Comparison of ENCODE assay signal across 17 cellular contexts in the genomic region with DNA sequence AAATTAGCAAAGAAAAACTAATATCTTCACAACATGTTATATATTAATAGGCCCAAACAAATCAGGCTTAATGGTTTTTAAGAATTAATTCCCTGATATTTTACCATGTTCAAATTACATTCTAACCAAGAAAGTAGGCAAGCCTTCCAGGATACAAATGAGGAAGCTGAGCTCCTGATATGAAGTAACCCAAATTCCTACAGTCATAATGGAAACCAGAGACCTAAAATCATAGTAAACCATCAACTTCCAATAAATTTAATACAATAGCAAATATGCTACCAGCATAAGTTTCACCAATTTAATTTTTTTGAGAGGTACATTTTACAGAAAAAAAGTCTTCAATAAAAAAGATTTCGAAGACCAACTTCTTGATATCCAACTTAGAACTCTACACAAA. TPM values are rescaled to one million over a fixed set of nuclear protein-coding genes. Genes with fewer than 3 reads are reported as not detected.
DNase-seq lines count a peak whose midpoint lies in the region; ATAC-seq, FAIRE-seq and TF ChIP-seq lines count a peak whose summit lies in the region.
"Had no signal": no experiment of that assay in that cellular context is flagged by ENCODE, and none has a peak within 500 bp of the region (broad histone marks: within the 10 kb centered on the region; RNA-seq: fewer than 3 reads in every experiment).

No MANE protein-coding gene starts in this region.

- TF ChIP-seq CTCF in A549 (IDR thresholded peaks at IDR 0.05) = no peak
- TF ChIP-seq CTCF in HFF-Myc (IDR thresholded peaks at IDR 0.05; ENCODE audit: low read depth, low read length, missing control alignments) = no peak
- no peak for TF ChIP-seq CTCF in brain microvascular endothelial cell (IDR thresholded peaks at IDR 0.05; ENCODE audit: low read depth, low read length, missing control alignments)
- no peak for TF ChIP-seq CTCF in keratinocyte (optimal IDR thresholded peaks at IDR 0.05 in 1 of 3, IDR thresholded peaks at IDR 0.05 in 1 of 3, conservative IDR thresholded peaks at IDR 0.05 in 1 of 3; ENCODE audit: extremely low read depth in 1 of 3, insufficient read depth in 2 of 3, low read length in 3 of 3)
- no peak for TF ChIP-seq CTCF in D721Med (IDR thresholded peaks at IDR 0.05; ENCODE audit: insufficient read depth, missing control alignments)

- H3K4me1 ChIP-seq in A549 (peaks cover 38% of the 10 kb centered on the region), keratinocyte (ENCODE audit: control insufficient read depth, extremely low read depth, insufficient read depth, low read length) (peaks cover 49% of the 10 kb centered on the region)

- H3K27me3 ChIP-seq in brain microvascular endothelial cell (replicated peaks) = no peaks in the 10 kb centered on the region
- H3K27me3 ChIP-seq in keratinocyte (ENCODE audit: control insufficient read depth, extremely low read depth, insufficient read depth, low read length) = no peaks in the 10 kb centered on the region
- H3K27me3 ChIP-seq: heart left ventricle, SJCRH30 had no signal

- H3K79me2 ChIP-seq in keratinocyte (ENCODE audit: control insufficient read depth, insufficient read depth, low read length) = peaks cover 97% of the 10 kb centered on the region

- H3K4me2 ChIP-seq in A549 = peak overlapping the region; percentile 95
- H3K4me2 ChIP-seq in keratinocyte (ENCODE audit: control insufficient read depth, extremely low read depth, insufficient read depth, low read depth, low read length) = peak overlapping the region; percentile 81

- no peak for TF ChIP-seq EP300 in A549 (IDR thresholded peaks at IDR 0.05)

- H3K9ac ChIP-seq in keratinocyte (ENCODE audit: control insufficient read depth, extremely low read depth, insufficient read depth, low read length) = peak overlapping the region; percentile 85

- 0% methylated on average over 1 of the region's 1 CpG for WGBS in A549 (ENCODE audit: missing lambda C conversion rate)

- POLR2A ChIA-PET in A549 (lab: Yijun Ruan, JAX) = interaction anchor here (0.9 to 9.9 kb wide), 6 partner anchors 8 to 86 kb away, joined by 3 to 146 read pairs (median 6); no protein-coding TSS in a partner anchor

- peaks cover 54% of the 10 kb centered on the region for H3K36me3 ChIP-seq in brain microvascular endothelial cell (replicated peaks)
- peaks cover 9 to 26% of the 10 kb centered on the region in 2 experiments for H3K36me3 ChIP-seq in keratinocyte (ENCODE audit: control insufficient read depth in 2 of 2, extremely low read depth in 1 of 2, insufficient read depth in 2 of 2, low read length in 2 of 2)
- H3K36me3 ChIP-seq: heart left ventricle had no signal

- in situ Hi-C loops in brain microvascular endothelial cell (cut with HindIII; ENCODE audit: low pct_ligation_motif_present, low sequenced_read_pairs) = loop anchor here (25.0 kb wide), 1 partner anchor 90 kb away; no protein-coding TSS in a partner anchor

- H3K27ac ChIP-seq in A549 (peak overlapping the region; percentile 66 to 95; a peak in 5 of 6 replicates), brain microvascular endothelial cell (peak overlapping the region; percentile 84), keratinocyte (ENCODE audit: control insufficient read depth, insufficient read depth, low read length) (peak overlapping the region; percentile 16), substantia nigra (ENCODE audit: low read depth, low read length, poor library complexity, severe bottlenecking) (no peak overlapping the region)
- H3K27ac ChIP-seq: heart left ventricle, SJCRH30 had no signal

- no peak overlapping the region for H2AFZ ChIP-seq in keratinocyte (ENCODE audit: control insufficient read depth, low read length)

- TF ChIP-seq RAD21 in A549 (conservative IDR thresholded peaks at IDR 0.05 in 1 of 2, IDR thresholded peaks at IDR 0.05 in 1 of 2) = no peak

- no peaks in the 10 kb centered on the region for H3K9me1 ChIP-seq in keratinocyte (ENCODE audit: control insufficient read depth, extremely low read depth, insufficient read depth, low read length)

- H3K4me3 ChIP-seq in A549 (peak overlapping the region; percentile 93), HFF-Myc (replicated peaks; ENCODE audit: low read depth, low read length) (peak overlapping the region; percentile 88; the same call in 1 of the 2 replicates), brain microvascular endothelial cell (ENCODE audit: low read depth, low read length) (peak overlapping the region; percentile 94), keratinocyte (ENCODE audit: control insufficient read depth in 2 of 3, extremely low read depth in 1 of 3, insufficient read depth in 2 of 3, low read depth in 1 of 3, low read length in 3 of 3) (peak overlapping the region; percentile 87 to 99 (median 99))
- H3K4me3 ChIP-seq: SJCRH30 had no signal

- CTCF ChIA-PET in A549 (lab: Yijun Ruan, JAX) = interaction anchor here (0.7 to 1.4 kb wide), 2 partner anchors 16 to 97 kb away, joined by 3 to 4 read pairs; no protein-coding TSS in a partner anchor

- H3K9me3 ChIP-seq in A549 (no peaks in the 10 kb centered on the region), keratinocyte (ENCODE audit: control insufficient read depth, low read depth, low read length) (no peaks in the 10 kb centered on the region)
- H3K9me3 ChIP-seq: heart left ventricle, SJCRH30 had no signal

- TF ChIP-seq POLR2A in A549 (IDR thresholded peaks at IDR 0.05; ENCODE audit: low read length) = no peak

- peaks cover 33% of the 10 kb centered on the region for H4K20me1 ChIP-seq in keratinocyte (ENCODE audit: control insufficient read depth, extremely low read depth, insufficient read depth, low read length)

- ATAC-seq in A549 (no peak), GM19463 (IDR thresholded peaks at IDR 0.05; ENCODE audit: unreplicated experiment) (no peak)
- ATAC-seq: activated CD4-positive, CD25-positive, alpha-beta regulatory T cell treated with anti-CD3 and anti-CD28 coated beads, Interleukin-2, amount 50 U/mL, for 24 hours; activated T-helper 17 cell treated with anti-CD3 and anti-CD28 coated beads, Interleukin-2, amount 50 U/mL, for 72 hours; heart left ventricle had no signal

- FAIRE-seq in A549 (lab: Jason Lieb, UNC) (no peak), keratinocyte (lab: Jason Lieb, UNC) (no peak), D721Med (lab: Jason Lieb, UNC) (no peak)
- FAIRE-seq: urothelium cell line had no signal

- DNase-seq in A549 (ENCODE audit: low read depth in 1 of 2, low spot score in 1 of 2) (no peak), HFF-Myc (ENCODE audit: extremely low read depth, low read depth) (no peak), brain microvascular endothelial cell (no peak), keratinocyte (ENCODE audit: low read depth, low spot score) (no peak), D721Med (ENCODE audit: insufficient read length, low spot score) (no peak), substantia nigra (lab: John Stamatoyannopoulos, UW) (no peak)
- no peak for DNase-seq in NK-92 treated with Interleukin-12 subunit alpha and Interleukin-12 subunit beta, amount 100 ng/mL, for 24 hours (lab: John Stamatoyannopoulos, UW)
- DNase-seq: EL, heart left ventricle, mesendoderm, NCI-H2081, NCI-H510A, SJCRH30 had no signal

- dilution Hi-C loops in keratinocyte (cut with MboI; ENCODE audit: extremely low pct_ligation_motif_present, low sequenced_read_pairs) = no loop called here

TF ChIP-seq in A549, 52 proteins besides CTCF, POLR2A, EP300 and RAD21:
- TF ChIP-seq, protein P1, sequence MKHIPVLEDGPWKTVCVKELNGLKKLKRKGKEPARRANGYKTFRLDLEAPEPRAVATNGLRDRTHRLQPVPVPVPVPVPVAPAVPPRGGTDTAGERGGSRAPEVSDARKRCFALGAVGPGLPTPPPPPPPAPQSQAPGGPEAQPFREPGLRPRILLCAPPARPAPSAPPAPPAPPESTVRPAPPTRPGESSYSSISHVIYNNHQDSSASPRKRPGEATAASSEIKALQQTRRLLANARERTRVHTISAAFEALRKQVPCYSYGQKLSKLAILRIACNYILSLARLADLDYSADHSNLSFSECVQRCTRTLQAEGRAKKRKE (CRISPR knock-in tag; IDR thresholded peaks at IDR 0.05; ENCODE audit: low read depth) = no peak
- 0 out of 4 replicates have a peak, but pooled peaks of 1 of the 2 experiments have one; percentile 19 for TF ChIP-seq CEBPB (IDR thresholded peaks at IDR 0.05)

RNA-seq across cellular contexts. Expression of a gene that starts 3.8 kb away (rescaled TPM):
- 582 and 623 TPM in 2 replicates for polyA plus RNA-seq in A549 (2011; rRNA removed)
- 93.1 and 105 TPM in 2 replicates for polyA plus RNA-seq in A549 (2012; cell fraction: cytosol; rRNA removed)
- polyA plus RNA-seq in A549 (2012; cell fraction: nucleus; rRNA removed) = 87.3 and 98.2 TPM in 2 replicates
- polyA plus RNA-seq in A549 (2017; fragmentation: RNase III; extraction: RNeasy Plus Mini Kit Qiagen cat#74134 plus additional on column Dnase treatment) = 266 to 276 TPM (median 272 TPM) in 3 replicates
- 413 and 418 TPM in 2 replicates for polyA minus RNA-seq in A549 (2011; rRNA and poly(A)+ RNA removed)
- polyA plus RNA-seq in keratinocyte = 226 to 552 TPM (median 465 TPM) in 3 replicates
- 43.5 TPM for polyA plus RNA-seq in keratinocyte (2011; ENCODE audit: low read depth)
- 139 and 276 TPM in 2 replicates for polyA plus RNA-seq in keratinocyte (2011; cell fraction: cytosol; rRNA removed)
- 427 and 537 TPM in 2 replicates for polyA plus RNA-seq in keratinocyte (2011; cell fraction: nucleus; rRNA removed)
- 47.0 and 314 TPM in 2 replicates for polyA plus RNA-seq in keratinocyte (2012; ENCODE audit: low replicate concordance)
- 309 to 761 TPM (median 397 TPM) in 3 replicates for polyA minus RNA-seq in keratinocyte
- polyA minus RNA-seq in keratinocyte (2011; cell fraction: cytosol; rRNA and poly(A)+ RNA removed) = 419 TPM
- 805 and 1,429 TPM in 2 replicates for polyA minus RNA-seq in keratinocyte (2011; cell fraction: nucleus; rRNA and poly(A)+ RNA removed)
